21 cellular contexts compared by ENCODE assay signal in genomic region chr4:26804451-26804850, GRCh38.
"Had no signal": no experiment of that assay in that cellular context is flagged by ENCODE, and none has a peak within 500 bp of the region (broad histone marks: within the 10 kb centered on the region; RNA-seq: fewer than 3 reads in every experiment).

No MANE protein-coding gene starts in this region.

- H3K27ac Mint-ChIP-seq: memory B cell; stimulated activated naive CD8-positive, alpha-beta T cell treated with anti-CD3 and anti-CD28 coated beads, Interleukin-15, Interleukin-2, amounts not matched to agents 100 ng/mL and 50 ng/mL, for 24 hours had no signal

- H3K4me1 ChIP-seq: gastroesophageal sphincter, left lung, lower lobe of right lung, testis, tibial nerve, upper lobe of right lung had no signal

- H3K27me3 ChIP-seq: dorsolateral prefrontal cortex, gastroesophageal sphincter, left lung, testis, tibial nerve, upper lobe of right lung, vagina had no signal

- H3K9me3 ChIP-seq: gastroesophageal sphincter, lower lobe of right lung, psoas muscle, testis, upper lobe of right lung, vagina had no signal

- H3K36me3 ChIP-seq: gastroesophageal sphincter, left lung, lower lobe of right lung, tibial nerve, upper lobe of right lung, vagina had no signal

- H3K36me3 Mint-ChIP-seq: naive B cell; stimulated activated effector memory CD8-positive, alpha-beta T cell treated with anti-CD3 and anti-CD28 coated beads, Interleukin-12 subunit alpha, Interleukin-12 subunit beta, amount 100 ng/mL, for 72 hours had no signal

- H3K4me3 Mint-ChIP-seq: memory B cell; stimulated activated effector memory CD8-positive, alpha-beta T cell treated with anti-CD3 and anti-CD28 coated beads, Interleukin-12 subunit alpha, Interleukin-12 subunit beta, amount 100 ng/mL, for 72 hours; stimulated activated naive CD8-positive, alpha-beta T cell treated with anti-CD3 and anti-CD28 coated beads, Interleukin-15, Interleukin-2, amounts not matched to agents 100 ng/mL and 50 ng/mL, for 24 hours had no signal

- H3K27me3 Mint-ChIP-seq: stimulated activated naive CD8-positive, alpha-beta T cell treated with anti-CD3 and anti-CD28 coated beads, Interleukin-15, Interleukin-2, amounts not matched to agents 100 ng/mL and 50 ng/mL, for 24 hours had no signal

- H3K9me3 Mint-ChIP-seq: memory B cell; stimulated activated effector memory CD8-positive, alpha-beta T cell treated with anti-CD3 and anti-CD28 coated beads, Interleukin-12 subunit alpha, Interleukin-12 subunit beta, amount 100 ng/mL, for 72 hours; stimulated activated naive CD8-positive, alpha-beta T cell treated with anti-CD3 and anti-CD28 coated beads, Interleukin-15, Interleukin-2, amounts not matched to agents 100 ng/mL and 50 ng/mL, for 24 hours had no signal

- H3K27ac ChIP-seq: coronary artery, lower lobe of right lung, psoas muscle, testis, tibial nerve, upper lobe of right lung, vagina had no signal

- H3K4me3 ChIP-seq: coronary artery, gastroesophageal sphincter, left lung, lower lobe of right lung, psoas muscle, smooth muscle cell, tibial nerve, upper lobe of right lung, vagina had no signal

- ATAC-seq: left lung; lower lobe of right lung; psoas muscle; stimulated activated effector memory CD8-positive, alpha-beta T cell treated with anti-CD3 and anti-CD28 coated beads, Interleukin-12 subunit alpha, Interleukin-12 subunit beta, amount 100 ng/mL, for 72 hours; upper lobe of right lung had no signal

- DNase-seq: effector CD8-positive, alpha-beta T cell; glutamatergic neuron; islet precursor cell; left lung; lower lobe of right lung; midbrain; naive B cell; psoas muscle; stimulated activated CD4-positive, alpha-beta T cell treated with anti-CD3 and anti-CD28 coated beads, Interleukin-2, amount 100 ng/mL, for 48 hours; stimulated activated CD8-positive, alpha-beta memory T cell treated with anti-CD3 and anti-CD28 coated beads, Interleukin-4, amount 100 ng/mL, for 48 hours; testis; upper lobe of right lung had no signal
